19 cellular contexts compared by ENCODE assay signal in genomic region chr5:154506049-154506715, GRCh38. TPM values are rescaled to one million over a fixed set of nuclear protein-coding genes. Genes with fewer than 3 reads are reported as not detected.
DNase-seq lines count a peak whose midpoint lies in the region; FAIRE-seq and TF ChIP-seq lines count a peak whose summit lies in the region.
"Had no signal": no experiment of that assay in that cellular context is flagged by ENCODE, and none has a peak within 500 bp of the region (broad histone marks: within the 10 kb centered on the region; RNA-seq: fewer than 3 reads in every experiment).

No MANE protein-coding gene starts in this region.

- no peak for FAIRE-seq in H1 (lab: Jason Lieb, UNC)
- FAIRE-seq: G401.6, GM12891, K562 had no signal

- no peak overlapping the region for H2BK120ac ChIP-seq in H1 (replicated peaks; ENCODE audit: low read depth, low read length)
- H2BK120ac ChIP-seq in trophoblast cell (ENCODE audit: insufficient read depth, low read length, poor library complexity), result peak overlapping the region; percentile 40

- H4K20me1 ChIP-seq in H1 (replicated peaks in 1 of 2; ENCODE audit: control insufficient read depth in 1 of 2, insufficient read depth in 2 of 2, low read length in 2 of 2), result no peaks in the 10 kb centered on the region

- H3K9ac ChIP-seq in H1 (replicated peaks in 1 of 4; ENCODE audit: extremely low read depth in 1 of 4, low read depth in 3 of 4, low read length in 3 of 4) (no peak overlapping the region), trophoblast cell (ENCODE audit: low read length) (no peak overlapping the region)

- TF ChIP-seq RAD21 in H1 (IDR thresholded peaks at IDR 0.05 in 1 of 2, conservative IDR thresholded peaks at IDR 0.05 in 1 of 2; ENCODE audit: low read depth in 2 of 2, low read length in 2 of 2), result no peak

- no peaks in the 10 kb centered on the region for H3K36me3 ChIP-seq in H1 (ENCODE audit: control insufficient read depth in 2 of 4, insufficient read depth in 4 of 4, low read length in 3 of 4)
- H3K36me3 ChIP-seq in trophoblast cell (ENCODE audit: control insufficient read depth in 1 of 2, insufficient read depth in 2 of 2, low read length in 2 of 2), result no peaks in the 10 kb centered on the region

- H2BK5ac ChIP-seq in H1 (ENCODE audit: low read depth, low read length), result no peak overlapping the region
- H2BK5ac ChIP-seq in trophoblast cell (ENCODE audit: low read depth, low read length, poor library complexity), result peak overlapping the region; percentile 31

- H3K79me2 ChIP-seq in H1 (ENCODE audit: control insufficient read depth in 1 of 2, insufficient read depth in 2 of 2, low read length in 2 of 2) (no peaks in the 10 kb centered on the region), trophoblast cell (ENCODE audit: control insufficient read depth, insufficient read depth, low read length, poor library complexity) (no peaks in the 10 kb centered on the region)

- H3K4me3 ChIP-seq in H1 (ENCODE audit: extremely low read depth in 1 of 4, insufficient read depth in 2 of 4, low read depth in 3 of 4, low read length in 4 of 4) (no peak overlapping the region), trophoblast cell (ENCODE audit: low read depth, low read length) (no peak overlapping the region)
- H3K4me3 ChIP-seq: K562 had no signal

- no peak overlapping the region for H2BK15ac ChIP-seq in H1 (ENCODE audit: low read length)

- CTCF ChIA-PET in H1 (lab: Charles Lee; ENCODE audit: partially characterized antibody), result interaction anchor here (0.6 to 7.9 kb wide), 14 partner anchors 13 to 144 kb away, joined by 3 to 87 read pairs (median 4); no protein-coding TSS in a partner anchor

- no peak overlapping the region for H2BK20ac ChIP-seq in H1 (ENCODE audit: low read length)

- H3K18ac ChIP-seq in H1 (ENCODE audit: extremely low read depth, low read length), result no peak overlapping the region
- peak overlapping the region; percentile 7 for H3K18ac ChIP-seq in trophoblast cell (ENCODE audit: low read length)

- TF ChIP-seq CTCF in H1 (IDR thresholded peaks at IDR 0.05; ENCODE audit: control extremely low read depth in 1 of 3, insufficient read depth in 1 of 3, low read depth in 1 of 3, low read length in 3 of 3), result no peak

- POLR2A ChIA-PET in H1 (lab: Charles Lee; ENCODE audit: partially characterized antibody), result interaction anchor here (3.0 kb wide), 1 partner anchor 15 kb away, joined by 7 read pairs; no protein-coding TSS in a partner anchor

- no peaks in the 10 kb centered on the region for H3K27me3 ChIP-seq in H1 (replicated peaks in 1 of 4; ENCODE audit: control insufficient read depth in 3 of 4, extremely low read depth in 1 of 4, insufficient read depth in 3 of 4, low read length in 3 of 4)
- no peaks in the 10 kb centered on the region for H3K27me3 ChIP-seq in trophoblast cell (ENCODE audit: insufficient read depth, low read length)

- H2BK12ac ChIP-seq in H1 (ENCODE audit: low read depth, low read length), result no peak overlapping the region
- H2BK12ac ChIP-seq in trophoblast cell (ENCODE audit: low read length), result peak overlapping the region; percentile 66

- H3K14ac ChIP-seq in H1 (ENCODE audit: insufficient read length) (no peak overlapping the region), trophoblast cell (ENCODE audit: low read length) (peak overlapping the region; percentile 16)

- H3K23me2 ChIP-seq in H1 (ENCODE audit: low read depth, low read length), result no peaks in the 10 kb centered on the region

- H3K23ac ChIP-seq in H1 (ENCODE audit: insufficient read length) (no peak overlapping the region), trophoblast cell (ENCODE audit: low read length) (no peak overlapping the region)

- H4K5ac ChIP-seq in H1 (ENCODE audit: insufficient read length, low read depth, low read length), result no peak overlapping the region

- H3K4me2 ChIP-seq in H1 (ENCODE audit: insufficient read depth in 1 of 2, low read depth in 2 of 2, low read length in 2 of 2) (no peak overlapping the region), trophoblast cell (ENCODE audit: low read length) (no peak overlapping the region)

- no peak for TF ChIP-seq EP300 in H1 (IDR thresholded peaks at IDR 0.05; ENCODE audit: borderline replicate concordance in 1 of 2, low read depth in 2 of 2, low read length in 2 of 2)

- H3K27ac ChIP-seq in H1 (ENCODE audit: low read depth, low read length) (no peak overlapping the region), trophoblast cell (ENCODE audit: low read depth, low read length) (no peak overlapping the region)

- peak overlapping the region; percentile 52; the same call in 1 of the 2 replicates for H2AFZ ChIP-seq in H1 (ENCODE audit: low read length)
- H2AFZ ChIP-seq in trophoblast cell (ENCODE audit: insufficient read depth, low read length, poor library complexity), result no peak overlapping the region

- H4K91ac ChIP-seq in H1 (replicated peaks; ENCODE audit: insufficient read length, low read length) (peak overlapping the region; percentile 34), trophoblast cell (ENCODE audit: low read depth, low read length) (peak overlapping the region; percentile 44)

- H3K9me3 ChIP-seq in H1 (ENCODE audit: insufficient read depth in 2 of 2, low read depth in 1 of 2, low read length in 1 of 2) (no peaks in the 10 kb centered on the region), trophoblast cell (ENCODE audit: insufficient read depth, low read depth, low read length) (no peaks in the 10 kb centered on the region)

- WGBS in H1 (ENCODE audit: extremely low coverage in 1 of 2, insufficient coverage in 1 of 2, insufficient read length in 1 of 2, insufficient replicate concordance in 2 of 2, low coverage in 1 of 2, low lambda C conversion rate in 2 of 2, missing lambda C conversion rate in 1 of 2), 2 experiments, result 92% methylated on average over 8 of the region's 8 CpGs; no CpG with 5 or more reads in 1 of the 2 experiments
- no CpG with 5 or more reads among the region's 8 CpGs for WGBS in trophoblast cell (ENCODE audit: extremely low coverage, insufficient coverage, insufficient read length)

- peaks cover 1 to 7% (median 4%) of the 10 kb centered on the region in 4 experiments; a peak in 4 of 7 replicates for H3K4me1 ChIP-seq in H1 (replicated peaks in 1 of 4; ENCODE audit: control insufficient read depth in 3 of 4, insufficient read depth in 4 of 4, low read length in 3 of 4)
- H3K4me1 ChIP-seq in trophoblast cell (ENCODE audit: control insufficient read depth in 1 of 2, insufficient read depth in 2 of 2, low read length in 2 of 2), result peaks cover 21 to 25% of the 10 kb centered on the region in 2 experiments

- no peak overlapping the region for H4K12ac ChIP-seq in trophoblast cell (ENCODE audit: low read depth, low read length)

- DNase-seq in NCI-H82 (lab: John Stamatoyannopoulos, UW), result peak; percentile 3
- no peak for DNase-seq in NCI-H82 treated with DMSO at 0.1 percent for 48 hours (lab: John Stamatoyannopoulos, UW; ENCODE audit: unreplicated experiment)
- DNase-seq in H1 (ENCODE audit: low read depth in 1 of 2, low spot score in 2 of 2), result no peak
- DNase-seq in trophoblast cell, result no peak
- DNase-seq in activated gamma-delta T cell (lab: John Stamatoyannopoulos, UW), result no peak
- DNase-seq in activated CD4-positive, alpha-beta T cell treated with anti-CD3 and anti-CD28 coated beads, Interleukin-2, amount 50 U/mL, for 4 hours, result no peak
- DNase-seq in HT-29 (ENCODE audit: low spot score), result no peak
- DNase-seq: 8988T, AML-193, C1 segment of cervical spinal cord, Calu3, DMS153, DMS79 treated with DMSO at 0.1 percent for 48 hours, EL had no signal

- no peak overlapping the region for H4K8ac ChIP-seq in H1 (ENCODE audit: extremely low read depth, insufficient read depth, low read length)
- no peak overlapping the region for H4K8ac ChIP-seq in trophoblast cell (ENCODE audit: low read depth, low read length)

- no peak for TF ChIP-seq POLR2A in H1 (IDR thresholded peaks at IDR 0.05; ENCODE audit: control extremely low read depth in 1 of 2, low read depth in 2 of 2, low read length in 2 of 2)

- H3K56ac ChIP-seq in H1 (replicated peaks; ENCODE audit: insufficient read length, low read depth, low read length), result no peak overlapping the region

- H3K79me1 ChIP-seq in H1 (ENCODE audit: low read depth, low read length), result no peaks in the 10 kb centered on the region
- peaks cover 18% of the 10 kb centered on the region for H3K79me1 ChIP-seq in trophoblast cell (ENCODE audit: low read length)

- H3K4ac ChIP-seq in H1 (replicated peaks; ENCODE audit: insufficient read length, low read depth, low read length) (no peak overlapping the region), trophoblast cell (ENCODE audit: low read depth, low read length) (no peak overlapping the region)

- H2AK5ac ChIP-seq in H1 (ENCODE audit: low read depth, low read length), result no peak overlapping the region
- no peak overlapping the region for H2AK5ac ChIP-seq in trophoblast cell (ENCODE audit: low read length)

TF ChIP-seq in H1, 55 proteins besides CTCF, POLR2A, EP300 and RAD21:
- TF ChIP-seq CEBPB (IDR thresholded peaks at IDR 0.05; ENCODE audit: low read depth, low read length), result no peak
- 0 out of 2 replicates have a peak, but pooled peaks have one; percentile 2 for TF ChIP-seq SUZ12 (IDR thresholded peaks at IDR 0.05; ENCODE audit: low read length)

RNA-seq across cellular contexts. Expression of gene HAND1, which starts 28.2 kb away (rescaled TPM):
- total RNA-seq in H1 (2021; fragmentation: NEBNext Ultra II Directional; extraction: Animal tissue kit (Norgen Biotek cat#: 25700)), result not detected in 2 replicates
- polyA plus RNA-seq in H1 (2011; rRNA removed), result 0.06 TPM in 1 of 2 replicates, not detected in the other
- polyA plus RNA-seq in H1 (2011; cell fraction: cytosol; rRNA removed), result not detected
- not detected for polyA plus RNA-seq in H1 (2011; cell fraction: nucleus; rRNA removed)
- polyA plus RNA-seq in H1 (2012, experiment 1 of 2), result 0.09 to 0.59 TPM (median 0.40 TPM) in 3 of 4 replicates, not detected in the other
- 1.2 TPM for polyA plus RNA-seq in H1 (2012, experiment 2 of 2)
- polyA plus RNA-seq in H1 (2013, experiment 1 of 2), result not detected
- not detected for polyA plus RNA-seq in H1 (2013, experiment 2 of 2)
- polyA minus RNA-seq in H1 (2011; rRNA and poly(A)+ RNA removed), result not detected in 2 replicates
- polyA minus RNA-seq in H1 (2011; cell fraction: cytosol; rRNA and poly(A)+ RNA removed), result not detected
- 0.40 TPM for polyA minus RNA-seq in H1 (2011; cell fraction: nucleus; rRNA and poly(A)+ RNA removed)
- 1,543 and 1,644 TPM in 2 replicates for polyA plus RNA-seq in trophoblast cell (2013)
- total RNA-seq in HT-29 (2014; rRNA removed; shearing (Covaris generic)), result not detected in 2 replicates
- total RNA-seq: Calu3; CD4-positive, alpha-beta T cell; H4; K562 had no signal
- polyA plus RNA-seq: K562 had no signal
